8 cellular contexts compared by ENCODE assay signal in the genomic region with DNA sequence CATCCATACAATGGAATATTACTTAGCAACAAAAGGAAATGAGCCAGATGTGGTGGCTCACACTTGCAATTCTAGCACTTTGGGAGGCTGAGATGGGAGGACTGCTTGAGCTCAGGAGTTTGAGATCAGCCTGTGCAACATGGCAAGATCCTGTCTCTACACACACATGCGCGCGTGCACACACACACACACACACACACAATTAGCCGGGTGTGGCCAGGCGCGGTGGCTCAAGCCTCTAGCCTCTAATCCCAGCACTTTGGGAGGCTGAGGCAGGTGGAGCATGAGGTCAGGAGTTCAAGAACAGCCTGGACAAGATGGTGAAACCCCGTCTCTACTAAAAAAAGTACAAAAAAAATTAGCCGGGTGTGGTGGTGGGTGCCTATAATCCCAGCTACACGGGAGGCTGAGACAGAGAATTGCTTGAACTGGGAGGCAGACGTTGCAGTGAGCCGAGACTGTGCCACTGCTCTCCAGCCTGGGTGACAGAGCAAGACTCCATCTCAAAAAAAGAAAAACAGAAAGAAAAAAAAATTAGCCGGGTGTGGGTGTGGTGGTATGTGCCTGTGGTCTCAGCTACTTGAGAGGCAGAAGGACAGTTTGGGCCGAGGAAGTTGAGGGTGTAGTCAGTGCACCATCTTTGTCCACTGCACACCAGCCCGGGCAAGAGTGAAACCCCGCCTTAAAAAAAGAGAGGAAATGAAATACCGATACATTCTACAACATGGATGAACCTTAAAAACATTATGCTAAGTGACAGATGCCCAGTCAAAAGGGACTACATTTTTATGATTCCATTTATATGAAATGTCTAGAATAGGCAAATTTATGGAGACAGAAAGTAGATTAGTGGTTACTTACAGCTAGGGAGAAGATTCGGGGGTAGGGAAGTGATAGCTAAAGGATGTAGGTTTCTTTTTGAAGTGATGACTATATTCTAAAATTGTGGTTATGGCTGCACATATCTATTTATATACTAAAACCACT. TPM values are rescaled to one million over a fixed set of nuclear protein-coding genes. Genes with fewer than 3 reads are reported as not detected.
DNase-seq lines count a peak whose midpoint lies in the region; ATAC-seq and TF ChIP-seq lines count a peak whose summit lies in the region.

No MANE protein-coding gene starts in this region.

- 90% methylated on average over 17 of the region's 17 CpGs for WGBS in suprapubic skin

- CTCF ChIA-PET in CD4-positive, alpha-beta T cell (lab: Charles Lee) = interaction anchor here (1.3 kb wide), 1 partner anchor 38 kb away, joined by 5 read pairs; no protein-coding TSS in a partner anchor

- H3K4me3 Mint-ChIP-seq in CD4-positive, alpha-beta T cell = peak overlapping the region; percentile 88
- H3K4me3 Mint-ChIP-seq in activated T-helper 2 cell treated with anti-CD3 and anti-CD28 coated beads, Interferon-gamma antibody, Interleukin-2, Interleukin-4, amounts not matched to agents 10 μg/mL and 5 μg/mL and 100 μg/mL, durations not matched to agents 14 hours and 24 hours and 36 hours (ENCODE audit: low read depth) = peak overlapping the region; percentile 82

- intact Hi-C loops in CD4-positive, alpha-beta T cell (cut with DNase I, micrococcal nuclease) = loop anchor here in 1 of 2 experiments (1.0 kb wide), 1 partner anchor 35 kb away; no protein-coding TSS in a partner anchor
- intact Hi-C loops in activated T-helper 2 cell treated with anti-CD3 and anti-CD28 coated beads, Interferon-gamma antibody, Interleukin-2, Interleukin-4, amounts not matched to agents 10 μg/mL and 5 μg/mL and 100 μg/mL, durations not matched to agents 14 hours and 24 hours and 36 hours (cut with micrococcal nuclease) = loop anchor here (1.0 to 5.0 kb wide), 2 partner anchors 28 to 101 kb away; no protein-coding TSS in a partner anchor
- intact Hi-C loops in Right ventricle myocardium inferior (cut with DNase I) = no loop called here

- H3K4me1 Mint-ChIP-seq in CD4-positive, alpha-beta T cell (ENCODE audit: low read depth) = peaks cover 25% of the 10 kb centered on the region
- H3K4me1 Mint-ChIP-seq in activated T-helper 2 cell treated with anti-CD3 and anti-CD28 coated beads, Interferon-gamma antibody, Interleukin-2, Interleukin-4, amounts not matched to agents 10 μg/mL and 5 μg/mL and 100 μg/mL, durations not matched to agents 14 hours and 24 hours and 36 hours (ENCODE audit: low read depth) = peaks cover 35% of the 10 kb centered on the region

- H3K27ac ChIP-seq in CD4-positive, alpha-beta T cell (ENCODE audit: low read depth, low read length) = peak overlapping the region; percentile 43
- H3K27ac ChIP-seq in brain microvascular endothelial cell (no peak overlapping the region), suprapubic skin (no peak overlapping the region)

- peak overlapping the region; percentile 80 for H3K27ac Mint-ChIP-seq in CD4-positive, alpha-beta T cell
- peak overlapping the region; percentile 98 for H3K27ac Mint-ChIP-seq in activated T-helper 2 cell treated with anti-CD3 and anti-CD28 coated beads, Interferon-gamma antibody, Interleukin-2, Interleukin-4, amounts not matched to agents 10 μg/mL and 5 μg/mL and 100 μg/mL, durations not matched to agents 14 hours and 24 hours and 36 hours

- in situ Hi-C loops in brain microvascular endothelial cell (cut with HindIII; ENCODE audit: low pct_ligation_motif_present, low sequenced_read_pairs) = no loop called here

- H3K4me1 ChIP-seq in suprapubic skin = no peaks in the 10 kb centered on the region

- no peaks in the 10 kb centered on the region for H3K9me3 ChIP-seq in CD4-positive, alpha-beta T cell (ENCODE audit: control insufficient read depth, low read length)
- no peaks in the 10 kb centered on the region for H3K9me3 ChIP-seq in suprapubic skin

- DNase-seq in CD4-positive, alpha-beta T cell = peak in 5 of 10 experiments; percentile 2 to 7 (median 4)
- peak; percentile 54 for DNase-seq in activated T-helper 2 cell treated with anti-CD3 and anti-CD28 coated beads, Interferon-gamma antibody, Interleukin-2, Interleukin-4, amounts not matched to agents 10 μg/mL and 5 μg/mL and 100 μg/mL, durations not matched to agents 14 hours and 24 hours and 36 hours (ENCODE audit: low spot score)
- DNase-seq in Right ventricle myocardium inferior (ENCODE audit: missing footprints) (no peak), brain microvascular endothelial cell (no peak), suprapubic skin (ENCODE audit: low spot score in 2 of 2) (no peak), cerebellar nuclear complex (lab: John Stamatoyannopoulos, UW) (no peak)

- no peaks in the 10 kb centered on the region for H3K27me3 ChIP-seq in CD4-positive, alpha-beta T cell (ENCODE audit: control insufficient read depth, insufficient read depth, low read length)
- H3K27me3 ChIP-seq in brain microvascular endothelial cell (replicated peaks) = no peaks in the 10 kb centered on the region
- no peaks in the 10 kb centered on the region for H3K27me3 ChIP-seq in suprapubic skin

- H3K9me3 Mint-ChIP-seq in CD4-positive, alpha-beta T cell = no peaks in the 10 kb centered on the region
- peaks cover 5% of the 10 kb centered on the region for H3K9me3 Mint-ChIP-seq in activated T-helper 2 cell treated with anti-CD3 and anti-CD28 coated beads, Interferon-gamma antibody, Interleukin-2, Interleukin-4, amounts not matched to agents 10 μg/mL and 5 μg/mL and 100 μg/mL, durations not matched to agents 14 hours and 24 hours and 36 hours

- H3K4me3 ChIP-seq in brain microvascular endothelial cell (ENCODE audit: low read depth, low read length) (no peak overlapping the region), suprapubic skin (no peak overlapping the region)

- TF ChIP-seq EP300 in suprapubic skin (IDR thresholded peaks at IDR 0.05) = no peak

- no peak for TF ChIP-seq POLR2A in suprapubic skin (IDR thresholded peaks at IDR 0.05)

- H3K36me3 ChIP-seq in brain microvascular endothelial cell (replicated peaks) (no peaks in the 10 kb centered on the region), suprapubic skin (peaks cover 35% of the 10 kb centered on the region)

- H3K27me3 Mint-ChIP-seq in CD4-positive, alpha-beta T cell = no peaks in the 10 kb centered on the region
- H3K27me3 Mint-ChIP-seq in activated T-helper 2 cell treated with anti-CD3 and anti-CD28 coated beads, Interferon-gamma antibody, Interleukin-2, Interleukin-4, amounts not matched to agents 10 μg/mL and 5 μg/mL and 100 μg/mL, durations not matched to agents 14 hours and 24 hours and 36 hours (ENCODE audit: low read depth) = no peaks in the 10 kb centered on the region

- TF ChIP-seq CTCF in CD4-positive, alpha-beta T cell (IDR thresholded peaks at IDR 0.05) = no peak
- TF ChIP-seq CTCF in brain microvascular endothelial cell (IDR thresholded peaks at IDR 0.05; ENCODE audit: low read depth, low read length, missing control alignments) = no peak
- no peak for TF ChIP-seq CTCF in suprapubic skin (IDR thresholded peaks at IDR 0.05)

- ATAC-seq in CD4-positive, alpha-beta T cell (ENCODE audit: poor library complexity) = peak; percentile 79
- ATAC-seq in GM19452 (IDR thresholded peaks at IDR 0.05; ENCODE audit: unreplicated experiment) = peak; percentile 56
- ATAC-seq in HG03354 (IDR thresholded peaks at IDR 0.05; ENCODE audit: poor library complexity, severe bottlenecking, unreplicated experiment) = peak; percentile 61
- no peak for ATAC-seq in Right ventricle myocardium inferior

- POLR2A ChIA-PET in CD4-positive, alpha-beta T cell (lab: Charles Lee) = interaction anchor here (0.6 to 3.2 kb wide), 15 partner anchors 14 to 465 kb away, joined by 3 to 18 read pairs (median 4); partner anchors contain the start of genes MROH8, RBL1 and RPN2

- peaks cover 78% of the 10 kb centered on the region for H3K36me3 Mint-ChIP-seq in CD4-positive, alpha-beta T cell (ENCODE audit: low read depth)
- peaks cover 79% of the 10 kb centered on the region for H3K36me3 Mint-ChIP-seq in activated T-helper 2 cell treated with anti-CD3 and anti-CD28 coated beads, Interferon-gamma antibody, Interleukin-2, Interleukin-4, amounts not matched to agents 10 μg/mL and 5 μg/mL and 100 μg/mL, durations not matched to agents 14 hours and 24 hours and 36 hours (ENCODE audit: low read depth)

RNA-seq across cellular contexts. Expression of gene RBL1, which starts 52.5 kb away (rescaled TPM):
- total RNA-seq in CD4-positive, alpha-beta T cell = 10 to 100 TPM; 37.4 to 39.1 TPM
- 45.7 and 49.1 TPM in 2 replicates for total RNA-seq in activated T-helper 2 cell treated with anti-CD3 and anti-CD28 coated beads, Interferon-gamma antibody, Interleukin-2, Interleukin-4, amounts not matched to agents 10 μg/mL and 5 μg/mL and 100 μg/mL, durations not matched to agents 14 hours and 24 hours and 36 hours
- total RNA-seq in Right ventricle myocardium inferior = 5.3 TPM
- total RNA-seq in suprapubic skin = 10 to 100 TPM in 1 of 4 donors, 1 to 10 TPM in 3; 7.5 to 11.5 (median 8.9) TPM
